In genomic region chr14:90491868-90492560, GRCh38 we compare ENCODE assay signal across 1 cellular context.
TF ChIP-seq lines count a peak whose summit lies in the region.

No MANE protein-coding gene starts in this region.

TF ChIP-seq in GM23338, 12 proteins besides CTCF, POLR2A, EP300 and RAD21 (continued from another document):
- TF ChIP-seq, protein P1, sequence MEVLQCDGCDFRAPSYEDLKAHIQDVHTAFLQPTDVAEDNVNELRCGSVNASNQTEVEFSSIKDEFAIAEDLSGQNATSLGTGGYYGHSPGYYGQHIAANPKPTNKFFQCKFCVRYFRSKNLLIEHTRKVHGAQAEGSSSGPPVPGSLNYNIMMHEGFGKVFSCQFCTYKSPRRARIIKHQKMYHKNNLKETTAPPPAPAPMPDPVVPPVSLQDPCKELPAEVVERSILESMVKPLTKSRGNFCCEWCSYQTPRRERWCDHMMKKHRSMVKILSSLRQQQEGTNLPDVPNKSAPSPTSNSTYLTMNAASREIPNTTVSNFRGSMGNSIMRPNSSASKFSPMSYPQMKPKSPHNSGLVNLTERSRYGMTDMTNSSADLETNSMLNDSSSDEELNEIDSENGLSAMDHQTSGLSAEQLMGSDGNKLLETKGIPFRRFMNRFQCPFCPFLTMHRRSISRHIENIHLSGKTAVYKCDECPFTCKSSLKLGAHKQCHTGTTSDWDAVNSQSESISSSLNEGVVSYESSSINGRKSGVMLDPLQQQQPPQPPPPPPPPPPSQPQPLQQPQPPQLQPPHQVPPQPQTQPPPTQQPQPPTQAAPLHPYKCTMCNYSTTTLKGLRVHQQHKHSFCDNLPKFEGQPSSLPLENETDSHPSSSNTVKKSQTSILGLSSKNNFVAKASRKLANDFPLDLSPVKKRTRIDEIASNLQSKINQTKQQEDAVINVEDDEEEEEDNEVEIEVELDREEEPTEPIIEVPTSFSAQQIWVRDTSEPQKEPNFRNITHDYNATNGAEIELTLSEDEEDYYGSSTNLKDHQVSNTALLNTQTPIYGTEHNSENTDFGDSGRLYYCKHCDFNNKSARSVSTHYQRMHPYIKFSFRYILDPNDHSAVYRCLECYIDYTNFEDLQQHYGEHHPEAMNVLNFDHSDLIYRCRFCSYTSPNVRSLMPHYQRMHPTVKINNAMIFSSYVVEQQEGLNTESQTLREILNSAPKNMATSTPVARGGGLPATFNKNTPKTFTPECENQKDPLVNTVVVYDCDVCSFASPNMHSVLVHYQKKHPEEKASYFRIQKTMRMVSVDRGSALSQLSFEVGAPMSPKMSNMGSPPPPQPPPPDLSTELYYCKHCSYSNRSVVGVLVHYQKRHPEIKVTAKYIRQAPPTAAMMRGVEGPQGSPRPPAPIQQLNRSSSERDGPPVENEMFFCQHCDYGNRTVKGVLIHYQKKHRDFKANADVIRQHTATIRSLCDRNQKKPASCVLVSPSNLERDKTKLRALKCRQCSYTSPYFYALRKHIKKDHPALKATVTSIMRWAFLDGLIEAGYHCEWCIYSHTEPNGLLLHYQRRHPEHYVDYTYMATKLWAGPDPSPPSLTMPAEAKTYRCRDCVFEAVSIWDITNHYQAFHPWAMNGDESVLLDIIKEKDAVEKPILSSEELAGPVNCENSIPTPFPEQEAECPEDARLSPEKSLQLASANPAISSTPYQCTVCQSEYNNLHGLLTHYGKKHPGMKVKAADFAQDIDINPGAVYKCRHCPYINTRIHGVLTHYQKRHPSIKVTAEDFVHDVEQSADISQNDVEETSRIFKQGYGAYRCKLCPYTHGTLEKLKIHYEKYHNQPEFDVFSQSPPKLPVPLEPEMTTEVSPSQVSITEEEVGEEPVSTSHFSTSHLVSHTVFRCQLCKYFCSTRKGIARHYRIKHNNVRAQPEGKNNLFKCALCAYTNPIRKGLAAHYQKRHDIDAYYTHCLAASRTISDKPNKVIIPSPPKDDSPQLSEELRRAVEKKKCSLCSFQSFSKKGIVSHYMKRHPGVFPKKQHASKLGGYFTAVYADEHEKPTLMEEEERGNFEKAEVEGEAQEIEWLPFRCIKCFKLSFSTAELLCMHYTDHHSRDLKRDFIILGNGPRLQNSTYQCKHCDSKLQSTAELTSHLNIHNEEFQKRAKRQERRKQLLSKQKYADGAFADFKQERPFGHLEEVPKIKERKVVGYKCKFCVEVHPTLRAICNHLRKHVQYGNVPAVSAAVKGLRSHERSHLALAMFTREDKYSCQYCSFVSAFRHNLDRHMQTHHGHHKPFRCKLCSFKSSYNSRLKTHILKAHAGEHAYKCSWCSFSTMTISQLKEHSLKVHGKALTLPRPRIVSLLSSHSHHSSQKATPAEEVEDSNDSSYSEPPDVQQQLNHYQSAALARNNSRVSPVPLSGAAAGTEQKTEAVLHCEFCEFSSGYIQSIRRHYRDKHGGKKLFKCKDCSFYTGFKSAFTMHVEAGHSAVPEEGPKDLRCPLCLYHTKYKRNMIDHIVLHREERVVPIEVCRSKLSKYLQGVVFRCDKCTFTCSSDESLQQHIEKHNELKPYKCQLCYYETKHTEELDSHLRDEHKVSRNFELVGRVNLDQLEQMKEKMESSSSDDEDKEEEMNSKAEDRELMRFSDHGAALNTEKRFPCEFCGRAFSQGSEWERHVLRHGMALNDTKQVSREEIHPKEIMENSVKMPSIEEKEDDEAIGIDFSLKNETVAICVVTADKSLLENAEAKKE (CRISPR knock-in tag; IDR thresholded peaks at IDR 0.05), result no peak
- TF ChIP-seq EZH2 (IDR thresholded peaks at IDR 0.05; ENCODE audit: low read depth, unreplicated experiment) (no peak), ETS1 (IDR thresholded peaks at IDR 0.05) (no peak), CREB1 (CRISPR knock-in tag; IDR thresholded peaks at IDR 0.05; ENCODE audit: low read depth) (no peak)
